In the genomic region with DNA sequence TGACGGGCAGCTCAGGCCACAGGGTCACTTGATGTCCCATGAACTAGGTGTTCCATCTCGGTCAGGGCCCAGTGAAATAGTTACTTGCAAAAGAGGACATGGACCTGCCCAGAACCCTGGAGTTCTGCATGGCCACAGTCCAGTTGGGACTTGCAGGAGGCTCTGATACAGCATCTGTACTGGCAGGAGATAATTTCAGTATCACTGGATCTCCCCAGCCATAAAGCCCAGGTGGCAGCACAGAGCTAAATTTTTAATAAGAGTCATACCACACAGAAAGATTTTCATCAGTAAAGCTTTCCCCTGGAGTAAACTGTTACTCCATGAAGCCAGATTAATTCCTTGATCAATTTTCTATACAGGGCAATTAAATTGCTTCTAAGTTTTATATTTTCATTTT, we compare ENCODE assay signal across 2 cellular contexts.
TF ChIP-seq lines count a peak whose summit lies in the region.

No MANE protein-coding gene starts in this region.

TF ChIP-seq in HCT116, 20 proteins besides CTCF, POLR2A, EP300 and RAD21:
- TF ChIP-seq SIN3A (IDR thresholded peaks at IDR 0.05; ENCODE audit: low read depth) (no peak), EZH2 (IDR thresholded peaks at IDR 0.05) (no peak), SRF (IDR thresholded peaks at IDR 0.05; ENCODE audit: low read depth) (no peak), CEBPB (IDR thresholded peaks at IDR 0.05; ENCODE audit: low read depth) (no peak), CBX3 (IDR thresholded peaks at IDR 0.05; ENCODE audit: low read depth) (no peak), ZBTB33 (IDR thresholded peaks at IDR 0.05; ENCODE audit: extremely low read depth, insufficient replicate concordance, low read length) (no peak), JUND (IDR thresholded peaks at IDR 0.05) (no peak), TCF7L2 (IDR thresholded peaks at IDR 0.05; ENCODE audit: borderline replicate concordance, extremely low read depth, insufficient read depth, insufficient read length) (no peak), ZNF274 (IDR thresholded peaks at IDR 0.05; ENCODE audit: low read depth, low read length) (no peak), ZFX (IDR thresholded peaks at IDR 0.05) (no peak), POLR2AphosphoS5 (IDR thresholded peaks at IDR 0.05; ENCODE audit: low read depth, low read length) (no peak), EGR1 (IDR thresholded peaks at IDR 0.05; ENCODE audit: low read depth) (no peak), YY1 (IDR thresholded peaks at IDR 0.05; ENCODE audit: extremely low read depth, insufficient replicate concordance, low read depth, low read length) (no peak), EZH2phosphoT487 (IDR thresholded peaks at IDR 0.05; ENCODE audit: borderline replicate concordance) (no peak), SP1 (IDR thresholded peaks at IDR 0.05; ENCODE audit: low read depth) (no peak)
- TF ChIP-seq, protein P1, sequence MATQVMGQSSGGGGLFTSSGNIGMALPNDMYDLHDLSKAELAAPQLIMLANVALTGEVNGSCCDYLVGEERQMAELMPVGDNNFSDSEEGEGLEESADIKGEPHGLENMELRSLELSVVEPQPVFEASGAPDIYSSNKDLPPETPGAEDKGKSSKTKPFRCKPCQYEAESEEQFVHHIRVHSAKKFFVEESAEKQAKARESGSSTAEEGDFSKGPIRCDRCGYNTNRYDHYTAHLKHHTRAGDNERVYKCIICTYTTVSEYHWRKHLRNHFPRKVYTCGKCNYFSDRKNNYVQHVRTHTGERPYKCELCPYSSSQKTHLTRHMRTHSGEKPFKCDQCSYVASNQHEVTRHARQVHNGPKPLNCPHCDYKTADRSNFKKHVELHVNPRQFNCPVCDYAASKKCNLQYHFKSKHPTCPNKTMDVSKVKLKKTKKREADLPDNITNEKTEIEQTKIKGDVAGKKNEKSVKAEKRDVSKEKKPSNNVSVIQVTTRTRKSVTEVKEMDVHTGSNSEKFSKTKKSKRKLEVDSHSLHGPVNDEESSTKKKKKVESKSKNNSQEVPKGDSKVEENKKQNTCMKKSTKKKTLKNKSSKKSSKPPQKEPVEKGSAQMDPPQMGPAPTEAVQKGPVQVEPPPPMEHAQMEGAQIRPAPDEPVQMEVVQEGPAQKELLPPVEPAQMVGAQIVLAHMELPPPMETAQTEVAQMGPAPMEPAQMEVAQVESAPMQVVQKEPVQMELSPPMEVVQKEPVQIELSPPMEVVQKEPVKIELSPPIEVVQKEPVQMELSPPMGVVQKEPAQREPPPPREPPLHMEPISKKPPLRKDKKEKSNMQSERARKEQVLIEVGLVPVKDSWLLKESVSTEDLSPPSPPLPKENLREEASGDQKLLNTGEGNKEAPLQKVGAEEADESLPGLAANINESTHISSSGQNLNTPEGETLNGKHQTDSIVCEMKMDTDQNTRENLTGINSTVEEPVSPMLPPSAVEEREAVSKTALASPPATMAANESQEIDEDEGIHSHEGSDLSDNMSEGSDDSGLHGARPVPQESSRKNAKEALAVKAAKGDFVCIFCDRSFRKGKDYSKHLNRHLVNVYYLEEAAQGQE (IDR thresholded peaks at IDR 0.05; ENCODE audit: low read depth), result no peak
- TF ChIP-seq, protein P2, sequence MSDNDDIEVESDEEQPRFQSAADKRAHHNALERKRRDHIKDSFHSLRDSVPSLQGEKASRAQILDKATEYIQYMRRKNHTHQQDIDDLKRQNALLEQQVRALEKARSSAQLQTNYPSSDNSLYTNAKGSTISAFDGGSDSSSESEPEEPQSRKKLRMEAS (IDR thresholded peaks at IDR 0.05), result no peak

TF ChIP-seq in HepG2, 621 proteins besides CTCF, POLR2A, EP300 and RAD21:
- TF ChIP-seq, protein P3, sequence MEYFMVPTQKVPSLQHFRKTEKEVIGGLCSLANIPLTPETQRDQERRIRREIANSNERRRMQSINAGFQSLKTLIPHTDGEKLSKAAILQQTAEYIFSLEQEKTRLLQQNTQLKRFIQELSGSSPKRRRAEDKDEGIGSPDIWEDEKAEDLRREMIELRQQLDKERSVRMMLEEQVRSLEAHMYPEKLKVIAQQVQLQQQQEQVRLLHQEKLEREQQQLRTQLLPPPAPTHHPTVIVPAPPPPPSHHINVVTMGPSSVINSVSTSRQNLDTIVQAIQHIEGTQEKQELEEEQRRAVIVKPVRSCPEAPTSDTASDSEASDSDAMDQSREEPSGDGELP (IDR thresholded peaks at IDR 0.05; ENCODE audit: borderline replicate concordance, low read depth), result no peak
- TF ChIP-seq, protein P4, sequence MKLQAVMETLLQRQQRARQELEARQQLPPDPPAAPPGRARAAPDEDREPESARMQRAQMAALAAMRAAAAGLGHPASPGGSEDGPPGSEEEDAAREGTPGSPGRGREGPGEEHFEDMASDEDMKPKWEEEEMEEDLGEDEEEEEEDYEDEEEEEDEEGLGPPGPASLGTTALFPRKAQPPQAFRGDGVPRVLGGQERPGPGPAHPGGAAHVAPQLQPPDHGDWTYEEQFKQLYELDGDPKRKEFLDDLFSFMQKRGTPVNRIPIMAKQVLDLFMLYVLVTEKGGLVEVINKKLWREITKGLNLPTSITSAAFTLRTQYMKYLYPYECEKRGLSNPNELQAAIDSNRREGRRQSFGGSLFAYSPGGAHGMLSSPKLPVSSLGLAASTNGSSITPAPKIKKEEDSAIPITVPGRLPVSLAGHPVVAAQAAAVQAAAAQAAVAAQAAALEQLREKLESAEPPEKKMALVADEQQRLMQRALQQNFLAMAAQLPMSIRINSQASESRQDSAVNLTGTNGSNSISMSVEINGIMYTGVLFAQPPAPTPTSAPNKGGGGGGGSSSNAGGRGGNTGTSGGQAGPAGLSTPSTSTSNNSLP (IDR thresholded peaks at IDR 0.05; ENCODE audit: low read depth, low read length), result peak; percentile 84
- peak; percentile 66 for TF ChIP-seq STAG1 (CRISPR knock-in tag; IDR thresholded peaks at IDR 0.05)
- peak; percentile 66 for TF ChIP-seq SMC3 (IDR thresholded peaks at IDR 0.05; ENCODE audit: low read length)
- TF ChIP-seq BCL3 (CRISPR knock-in tag; IDR thresholded peaks at IDR 0.05), result no peak
- TF ChIP-seq SAP130 (CRISPR knock-in tag; IDR thresholded peaks at IDR 0.05; ENCODE audit: low read depth), result peak; percentile 38
- peak; percentile 34; the same call in 1 of the 2 replicates for TF ChIP-seq MIXL1 (CRISPR knock-in tag; IDR thresholded peaks at IDR 0.05)
TF ChIP-seq in HepG2: peak in this region for 5.
